Comparison of ENCODE assay signal across 8 cellular contexts in the genomic region with DNA sequence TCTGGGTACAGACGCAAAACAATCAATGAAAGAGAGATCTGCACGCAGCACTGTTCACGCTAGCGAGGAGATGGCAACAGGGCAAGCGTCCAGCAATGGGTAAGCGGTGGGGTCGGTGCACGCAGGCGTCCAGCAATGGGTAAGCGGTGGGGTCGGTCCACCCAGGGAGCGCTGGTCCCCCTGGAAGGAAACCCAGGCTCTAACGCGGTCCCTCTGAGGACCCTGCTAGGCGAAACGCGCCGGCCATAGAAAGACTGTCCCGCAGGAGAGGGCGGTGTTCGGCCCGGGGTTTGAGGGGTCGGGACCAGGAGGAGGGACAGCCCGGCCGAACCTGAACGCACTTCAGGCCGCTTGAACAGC. TPM values are rescaled to one million over a fixed set of nuclear protein-coding genes. Genes with fewer than 3 reads are reported as not detected.
A peak's percentile ranks its signal among the peaks of the same experiment; 100 is the strongest.
DNase-seq lines count a peak whose midpoint lies in the region; ATAC-seq lines count a peak whose summit lies in the region.

No MANE protein-coding gene starts in this region.

- peak overlapping the region; percentile 87 for H3K27ac Mint-ChIP-seq in dendritic cell treated with granulocyte-macrophage colony-stimulating factor and Interleukin-4, amounts not matched to agents 40 ng/mL and 50 ng/mL, for 4 days

- H3K36me3 ChIP-seq in Karpas-422 (ENCODE audit: insufficient read depth, low read length): peaks cover 14% of the 10 kb centered on the region; the same call in 1 of the 2 replicates

- peaks cover 27% of the 10 kb centered on the region for H3K36me3 Mint-ChIP-seq in dendritic cell treated with granulocyte-macrophage colony-stimulating factor and Interleukin-4, amounts not matched to agents 40 ng/mL and 50 ng/mL, for 4 days (ENCODE audit: low read depth)

- H4K20me1 ChIP-seq in Karpas-422 (ENCODE audit: insufficient read depth, low read depth, low read length): peaks cover 23% of the 10 kb centered on the region; the same call in 1 of the 2 replicates

- peak overlapping the region; percentile 83 for H3K4me2 ChIP-seq in Karpas-422 (ENCODE audit: low read depth, low read length, poor library complexity, severe bottlenecking)

- peak overlapping the region; percentile 78 for H3K9ac ChIP-seq in Karpas-422 (ENCODE audit: low read length)

- no peaks in the 10 kb centered on the region for H3K27me3 Mint-ChIP-seq in dendritic cell treated with granulocyte-macrophage colony-stimulating factor and Interleukin-4, amounts not matched to agents 40 ng/mL and 50 ng/mL, for 4 days

- H3K27ac ChIP-seq in Karpas-422 (ENCODE audit: low read length): peak overlapping the region; percentile 65

- H3K27me3 ChIP-seq in Karpas-422 (ENCODE audit: low read length) (no peaks in the 10 kb centered on the region), mononuclear cell (ENCODE audit: insufficient read depth, low read length) (no peaks in the 10 kb centered on the region)

- peaks cover 20% of the 10 kb centered on the region for H3K4me1 ChIP-seq in Karpas-422 (ENCODE audit: low read length)
- H3K4me1 ChIP-seq in mononuclear cell (ENCODE audit: insufficient read depth, low read length): peaks cover 22% of the 10 kb centered on the region

- H3K9me2 ChIP-seq in Karpas-422 (replicated peaks; ENCODE audit: insufficient read depth, low read length): no peaks in the 10 kb centered on the region

- ATAC-seq in GM18498 (IDR thresholded peaks at IDR 0.05; ENCODE audit: unreplicated experiment) (peak; percentile 23), GM21825 (IDR thresholded peaks at IDR 0.05; ENCODE audit: unreplicated experiment) (peak; percentile 24)

- H2AFZ ChIP-seq in Karpas-422 (ENCODE audit: low read length): peak overlapping the region; percentile 91; the same call in 1 of the 2 replicates

- H3K4me1 Mint-ChIP-seq in dendritic cell treated with granulocyte-macrophage colony-stimulating factor and Interleukin-4, amounts not matched to agents 40 ng/mL and 50 ng/mL, for 4 days (ENCODE audit: low read depth): peaks cover 23% of the 10 kb centered on the region

- intact Hi-C loops in dendritic cell treated with granulocyte-macrophage colony-stimulating factor and Interleukin-4, amounts not matched to agents 40 ng/mL and 50 ng/mL, for 4 days (cut with micrococcal nuclease): loop anchor here (2.0 kb wide), 1 partner anchor 23 kb away; the partner anchor contains the start of genes POLE and PXMP2

- no peaks in the 10 kb centered on the region for H3K9me3 Mint-ChIP-seq in dendritic cell treated with granulocyte-macrophage colony-stimulating factor and Interleukin-4, amounts not matched to agents 40 ng/mL and 50 ng/mL, for 4 days

- H3K4me3 Mint-ChIP-seq in dendritic cell treated with granulocyte-macrophage colony-stimulating factor and Interleukin-4, amounts not matched to agents 40 ng/mL and 50 ng/mL, for 4 days: peak overlapping the region; percentile 94

- DNase-seq in Karpas-422 (no peak), GOT3 (lab: John Stamatoyannopoulos, UW) (no peak), NCI-H510A treated with DMSO at 0.1 percent for 48 hours (lab: John Stamatoyannopoulos, UW) (no peak)
- DNase-seq in central memory CD4-positive, alpha-beta T cell: no peak

- H3K9me3 ChIP-seq in Karpas-422 (ENCODE audit: low read length): no peaks in the 10 kb centered on the region
- no peaks in the 10 kb centered on the region for H3K9me3 ChIP-seq in mononuclear cell (ENCODE audit: low read depth, low read length)

- H3K4me3 ChIP-seq in Karpas-422 (ENCODE audit: low read length) (peak overlapping the region; percentile 79), mononuclear cell (ENCODE audit: low read length) (peak overlapping the region; percentile 82)

- peaks cover 53% of the 10 kb centered on the region for H3K79me2 ChIP-seq in Karpas-422 (ENCODE audit: low read length)

RNA-seq across cellular contexts. Expression of gene PGAM5, which starts 0.6 kb away (rescaled TPM):
- 42.5 and 63.2 TPM in 2 replicates for total RNA-seq in Karpas-422 (2014; rRNA removed; shearing (Covaris generic); ENCODE audit: low replicate concordance)
- total RNA-seq in mononuclear cell: 13.9 TPM

RNA-seq across cellular contexts. Expression of gene PXMP2, which starts 22.7 kb away (rescaled TPM):
- total RNA-seq in Karpas-422 (2014; rRNA removed; shearing (Covaris generic); ENCODE audit: low replicate concordance): 33.2 and 35.5 TPM in 2 replicates
- 3.0 TPM for total RNA-seq in mononuclear cell

RNA-seq across cellular contexts. Expression of gene POLE, which starts 22.9 kb away (rescaled TPM):
- 37.9 and 49.5 TPM in 2 replicates for total RNA-seq in Karpas-422 (2014; rRNA removed; shearing (Covaris generic); ENCODE audit: low replicate concordance)
- 19.6 TPM for total RNA-seq in mononuclear cell

RNA-seq across cellular contexts. Expression of gene ANKLE2, which starts 51.6 kb away (rescaled TPM):
- total RNA-seq in Karpas-422 (2014; rRNA removed; shearing (Covaris generic); ENCODE audit: low replicate concordance): 42.7 and 47.9 TPM in 2 replicates
- 63.0 TPM for total RNA-seq in mononuclear cell
